In genomic region chr17:8125947-8126305, GRCh38 we compare ENCODE assay signal across 8 cellular contexts. TPM values are rescaled to one million over a fixed set of nuclear protein-coding genes. Genes with fewer than 3 reads are reported as not detected.
DNase-seq lines count a peak whose midpoint lies in the region; TF ChIP-seq lines count a peak whose summit lies in the region.

No MANE protein-coding gene starts in this region.

- no peak overlapping the region for H3K18ac ChIP-seq in trophoblast cell (ENCODE audit: low read length)

- H3K4me1 ChIP-seq in ACC112 (ENCODE audit: control insufficient read depth, insufficient read depth, low read length, unreplicated experiment): peaks cover 7% of the 10 kb centered on the region
- peaks cover 26 to 40% of the 10 kb centered on the region in 2 experiments for H3K4me1 ChIP-seq in trophoblast cell (ENCODE audit: control insufficient read depth in 1 of 2, insufficient read depth in 2 of 2, low read length in 2 of 2)

- no peak for DNase-seq in T-helper 2 cell treated with Interferon-gamma antibody and Interleukin-4, amounts not matched to agents 5 μg/mL and 100 μg/mL, for 36 hours (ENCODE audit: low spot score)
- DNase-seq in fibroblast of pulmonary artery (ENCODE audit: low read depth) (no peak), trophoblast cell (peak in 1 of 2 donors; percentile 44), DMS153 treated with DMSO at 0.1 percent for 48 hours (lab: John Stamatoyannopoulos, UW; ENCODE audit: unreplicated experiment) (no peak), GDM1 (lab: John Stamatoyannopoulos, UW) (no peak), activated gamma-delta T cell (lab: John Stamatoyannopoulos, UW) (no peak)

- TF ChIP-seq CTCF in GM12875 (IDR thresholded peaks at IDR 0.05; ENCODE audit: borderline replicate concordance, insufficient read depth, low read depth, low read length) (no peak), fibroblast of pulmonary artery (IDR thresholded peaks at IDR 0.05; ENCODE audit: low read length, missing control alignments) (no peak)

- H3K14ac ChIP-seq in trophoblast cell (ENCODE audit: low read length): no peak overlapping the region

- no peaks in the 10 kb centered on the region for H3K9me3 Mint-ChIP-seq in T-helper 2 cell treated with Interferon-gamma antibody and Interleukin-4, amounts not matched to agents 5 μg/mL and 100 μg/mL, for 36 hours

- H3K27ac ChIP-seq in ACC112 (ENCODE audit: low read depth, low read length) (no peak overlapping the region), trophoblast cell (ENCODE audit: low read depth, low read length) (no peak overlapping the region)

- H3K27ac Mint-ChIP-seq in T-helper 2 cell treated with Interferon-gamma antibody and Interleukin-4, amounts not matched to agents 5 μg/mL and 100 μg/mL, for 36 hours: peak overlapping the region; percentile 85

- no peak overlapping the region for H2BK120ac ChIP-seq in trophoblast cell (ENCODE audit: insufficient read depth, low read length, poor library complexity)

- no peak overlapping the region for H4K91ac ChIP-seq in trophoblast cell (ENCODE audit: low read depth, low read length)

- no CpG with 5 or more reads among the region's 19 CpGs for WGBS in trophoblast cell (ENCODE audit: extremely low coverage, insufficient coverage, insufficient read length)

- no peak overlapping the region for H4K8ac ChIP-seq in trophoblast cell (ENCODE audit: low read depth, low read length)

- no peak overlapping the region for H3K4ac ChIP-seq in trophoblast cell (ENCODE audit: low read depth, low read length)

- no peak overlapping the region for H2BK5ac ChIP-seq in trophoblast cell (ENCODE audit: low read depth, low read length, poor library complexity)

- peaks cover 48% of the 10 kb centered on the region for H3K27me3 Mint-ChIP-seq in T-helper 2 cell treated with Interferon-gamma antibody and Interleukin-4, amounts not matched to agents 5 μg/mL and 100 μg/mL, for 36 hours (ENCODE audit: low read depth)

- no peak overlapping the region for H3K23ac ChIP-seq in trophoblast cell (ENCODE audit: low read length)

- H2AK5ac ChIP-seq in trophoblast cell (ENCODE audit: low read length): no peak overlapping the region

- H3K27me3 ChIP-seq in ACC112 (ENCODE audit: insufficient read depth, low read length): no peaks in the 10 kb centered on the region
- peaks cover 38% of the 10 kb centered on the region for H3K27me3 ChIP-seq in trophoblast cell (ENCODE audit: insufficient read depth, low read length)

- peaks cover 3% of the 10 kb centered on the region for H3K9me3 ChIP-seq in trophoblast cell (ENCODE audit: insufficient read depth, low read depth, low read length)

- H3K4me3 ChIP-seq in ACC112 (ENCODE audit: low read depth, low read length) (peak overlapping the region; percentile 80), GM12875 (ENCODE audit: low read depth, low read length) (peak overlapping the region; percentile 76), fibroblast of pulmonary artery (replicated peaks; ENCODE audit: low read depth, low read length) (peak overlapping the region; percentile 71), trophoblast cell (ENCODE audit: low read depth, low read length) (peak overlapping the region; percentile 67)

- peaks cover 2% of the 10 kb centered on the region for H3K36me3 Mint-ChIP-seq in T-helper 2 cell treated with Interferon-gamma antibody and Interleukin-4, amounts not matched to agents 5 μg/mL and 100 μg/mL, for 36 hours (ENCODE audit: low read depth)

- H3K36me3 ChIP-seq in ACC112 (ENCODE audit: insufficient read depth, low read length) (no peaks in the 10 kb centered on the region), trophoblast cell (ENCODE audit: control insufficient read depth in 1 of 2, insufficient read depth in 2 of 2, low read length in 2 of 2) (no peaks in the 10 kb centered on the region)

- no peaks in the 10 kb centered on the region for H3K79me1 ChIP-seq in trophoblast cell (ENCODE audit: low read length)

- H3K4me1 Mint-ChIP-seq in T-helper 2 cell treated with Interferon-gamma antibody and Interleukin-4, amounts not matched to agents 5 μg/mL and 100 μg/mL, for 36 hours (ENCODE audit: low read depth): peaks cover 42% of the 10 kb centered on the region

- no peak overlapping the region for H3K9ac ChIP-seq in trophoblast cell (ENCODE audit: low read length)

- H3K4me3 Mint-ChIP-seq in T-helper 2 cell treated with Interferon-gamma antibody and Interleukin-4, amounts not matched to agents 5 μg/mL and 100 μg/mL, for 36 hours: peak overlapping the region; percentile 91

- no peaks in the 10 kb centered on the region for H3K79me2 ChIP-seq in ACC112 (ENCODE audit: control insufficient read depth, insufficient read depth, low read length, unreplicated experiment)
- no peaks in the 10 kb centered on the region for H3K79me2 ChIP-seq in trophoblast cell (ENCODE audit: control insufficient read depth, insufficient read depth, low read length, poor library complexity)

- H4K12ac ChIP-seq in trophoblast cell (ENCODE audit: low read depth, low read length): no peak overlapping the region

- peak overlapping the region; percentile 80 for H3K4me2 ChIP-seq in trophoblast cell (ENCODE audit: low read length)

- H2AFZ ChIP-seq in ACC112 (ENCODE audit: low read length, unreplicated experiment) (peak overlapping the region; percentile 92), trophoblast cell (ENCODE audit: insufficient read depth, low read length, poor library complexity) (peak overlapping the region; percentile 26)

- H2BK12ac ChIP-seq in trophoblast cell (ENCODE audit: low read length): no peak overlapping the region

RNA-seq across cellular contexts. Expression of gene HES7, which starts 2.0 kb away (rescaled TPM):
- polyA plus RNA-seq in trophoblast cell (2013): 0.29 and 0.49 TPM in 2 replicates

RNA-seq across cellular contexts. Expression of gene ALOXE3, which starts 7.6 kb away (rescaled TPM):
- polyA plus RNA-seq in trophoblast cell (2013): 0.26 and 0.31 TPM in 2 replicates

RNA-seq across cellular contexts. Expression of gene PER1, which starts 26.3 kb away (rescaled TPM):
- 13.5 and 14.1 TPM in 2 replicates for polyA plus RNA-seq in trophoblast cell (2013)

RNA-seq across cellular contexts. Expression of gene VAMP2, which starts 36.8 kb away (rescaled TPM):
- polyA plus RNA-seq in trophoblast cell (2013): 31.6 and 33.5 TPM in 2 replicates

RNA-seq across cellular contexts. Expression of gene ALOX12B, which starts 38.4 kb away (rescaled TPM):
- polyA plus RNA-seq in trophoblast cell (2013): 0.07 and 0.08 TPM in 2 replicates
